ENCODE assay signal across 1 cellular context in the genomic region with DNA sequence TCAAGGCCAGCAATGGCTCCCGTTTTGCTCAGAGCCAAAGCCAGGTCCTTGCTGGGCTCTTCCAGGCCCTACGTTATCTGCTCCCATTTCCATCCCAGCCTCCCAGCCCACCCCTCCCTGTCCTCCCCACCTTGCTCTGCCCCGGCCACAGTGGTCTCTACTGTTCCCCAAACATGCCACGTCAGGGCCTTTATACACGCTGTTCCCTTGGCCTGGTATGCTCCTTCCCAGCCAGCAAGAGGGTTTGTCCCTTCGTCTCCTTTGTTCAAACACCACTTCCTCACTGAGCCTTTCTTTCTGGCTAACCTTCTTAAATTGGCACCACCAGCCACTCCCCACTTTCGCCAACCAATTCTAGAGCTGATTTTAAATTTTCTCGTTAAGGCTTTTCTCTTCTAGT.
TF ChIP-seq lines count a peak whose summit lies in the region.

No MANE protein-coding gene starts in this region.

TF ChIP-seq in SK-N-SH treated with all-trans-retinoic acid at 6 μM for 48 hours, 23 proteins besides CTCF, POLR2A, EP300 and RAD21 (continued from another document):
- TF ChIP-seq, protein P1, sequence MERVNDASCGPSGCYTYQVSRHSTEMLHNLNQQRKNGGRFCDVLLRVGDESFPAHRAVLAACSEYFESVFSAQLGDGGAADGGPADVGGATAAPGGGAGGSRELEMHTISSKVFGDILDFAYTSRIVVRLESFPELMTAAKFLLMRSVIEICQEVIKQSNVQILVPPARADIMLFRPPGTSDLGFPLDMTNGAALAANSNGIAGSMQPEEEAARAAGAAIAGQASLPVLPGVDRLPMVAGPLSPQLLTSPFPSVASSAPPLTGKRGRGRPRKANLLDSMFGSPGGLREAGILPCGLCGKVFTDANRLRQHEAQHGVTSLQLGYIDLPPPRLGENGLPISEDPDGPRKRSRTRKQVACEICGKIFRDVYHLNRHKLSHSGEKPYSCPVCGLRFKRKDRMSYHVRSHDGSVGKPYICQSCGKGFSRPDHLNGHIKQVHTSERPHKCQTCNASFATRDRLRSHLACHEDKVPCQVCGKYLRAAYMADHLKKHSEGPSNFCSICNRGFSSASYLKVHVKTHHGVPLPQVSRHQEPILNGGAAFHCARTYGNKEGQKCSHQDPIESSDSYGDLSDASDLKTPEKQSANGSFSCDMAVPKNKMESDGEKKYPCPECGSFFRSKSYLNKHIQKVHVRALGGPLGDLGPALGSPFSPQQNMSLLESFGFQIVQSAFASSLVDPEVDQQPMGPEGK (CRISPR knock-in tag; IDR thresholded peaks at IDR 0.05; ENCODE audit: borderline replicate concordance): no peak
- TF ChIP-seq TOX (CRISPR knock-in tag; IDR thresholded peaks at IDR 0.05; ENCODE audit: borderline replicate concordance) (no peak), PPARA (CRISPR knock-in tag; IDR thresholded peaks at IDR 0.05; ENCODE audit: borderline replicate concordance) (no peak), ZNF565 (CRISPR knock-in tag; conservative IDR thresholded peaks at IDR 0.05; ENCODE audit: low read depth) (no peak), ZFP3 (CRISPR knock-in tag; IDR thresholded peaks at IDR 0.05) (no peak), ZC3H10 (CRISPR knock-in tag; IDR thresholded peaks at IDR 0.05) (no peak), CSDC2 (CRISPR knock-in tag; IDR thresholded peaks at IDR 0.05) (no peak)
TF ChIP-seq in SK-N-SH treated with all-trans-retinoic acid at 6 μM for 48 hours: peak in this region for 0.
